In genomic region chr3:48465237-48465530, GRCh38 we compare ENCODE assay signal across 8 cellular contexts. TPM values are rescaled to one million over a fixed set of nuclear protein-coding genes. Genes with fewer than 3 reads are reported as not detected.
A peak's percentile ranks its signal among the peaks of the same experiment; 100 is the strongest.
DNase-seq lines count a peak whose midpoint lies in the region; ATAC-seq and TF ChIP-seq lines count a peak whose summit lies in the region.

No MANE protein-coding gene starts in this region.

- peak overlapping the region; percentile 44 for H2BK120ac ChIP-seq in neuronal stem cell (ENCODE audit: low read depth, low read length)

- no peaks in the 10 kb centered on the region for H4K20me1 ChIP-seq in OCI-LY3 (ENCODE audit: insufficient read depth, low read length)

- peak overlapping the region; percentile 78 for H3K18ac ChIP-seq in neuronal stem cell (ENCODE audit: low read length)

- H3K23ac ChIP-seq in neuronal stem cell (ENCODE audit: low read depth, low read length, poor library complexity), result no peak overlapping the region

- H3K36me3 ChIP-seq in OCI-LY3 (replicated peaks; ENCODE audit: low read depth, low read length) (peaks cover 53% of the 10 kb centered on the region), neuronal stem cell (replicated peaks in 1 of 2; ENCODE audit: control insufficient read depth in 2 of 2, insufficient read depth in 2 of 2, low read length in 2 of 2) (peaks cover 42 to 61% of the 10 kb centered on the region in 2 donors)
- peaks cover 45% of the 10 kb centered on the region for H3K36me3 ChIP-seq in effector memory CD4-positive, alpha-beta T cell (ENCODE audit: control insufficient read depth, insufficient read depth, low read length)

- no peak overlapping the region for H3K14ac ChIP-seq in neuronal stem cell (ENCODE audit: low read length)

- ATAC-seq in GM19463 (IDR thresholded peaks at IDR 0.05; ENCODE audit: unreplicated experiment), result no peak

- H2BK12ac ChIP-seq in neuronal stem cell (ENCODE audit: low read length), result no peak overlapping the region

- H3K9ac ChIP-seq in OCI-LY3 (ENCODE audit: low read length), result peak overlapping the region; percentile 90; the same call in 1 of the 2 replicates
- H3K9ac ChIP-seq in neuronal stem cell (ENCODE audit: low read depth, low read length, poor library complexity), result peak overlapping the region; percentile 85

- H3K27me3 ChIP-seq in OCI-LY3 (ENCODE audit: low read depth, low read length) (no peaks in the 10 kb centered on the region), neuronal stem cell (ENCODE audit: control insufficient read depth in 3 of 3, insufficient read depth in 3 of 3, low read depth in 1 of 3, low read length in 3 of 3) (no peaks in the 10 kb centered on the region)
- H3K27me3 ChIP-seq in effector memory CD4-positive, alpha-beta T cell (replicated peaks; ENCODE audit: control insufficient read depth, insufficient read depth, low read length, poor library complexity, severe bottlenecking), result no peaks in the 10 kb centered on the region

- H2AFZ ChIP-seq in OCI-LY3 (ENCODE audit: low read depth, low read length), result no peak overlapping the region
- peak overlapping the region; percentile 70 for H2AFZ ChIP-seq in neuronal stem cell (ENCODE audit: low read length)

- H3K4ac ChIP-seq in neuronal stem cell (ENCODE audit: low read length), result peak overlapping the region; percentile 96

- H4K91ac ChIP-seq in neuronal stem cell (ENCODE audit: low read depth, low read length, poor library complexity), result no peak overlapping the region

- no peak for DNase-seq in effector memory CD4-positive, alpha-beta T cell
- no peak for DNase-seq in neuronal stem cell (ENCODE audit: low spot score)
- no peak for DNase-seq in NCI-H2171 (lab: John Stamatoyannopoulos, UW)
- no peak for DNase-seq in NCI-H82 treated with DMSO at 0.1 percent for 48 hours (lab: John Stamatoyannopoulos, UW; ENCODE audit: unreplicated experiment)
- DNase-seq in activated gamma-delta T cell (lab: John Stamatoyannopoulos, UW), result no peak

- no CpG with 5 or more reads among the region's 7 CpGs for WGBS in neuronal stem cell (ENCODE audit: extremely low coverage in 2 of 2, insufficient read length in 2 of 2, insufficient replicate concordance in 1 of 2), 2 donors

- no peak overlapping the region for H3K4me3 ChIP-seq in OCI-LY3 (ENCODE audit: low read length)
- no peak overlapping the region for H3K4me3 ChIP-seq in effector memory CD4-positive, alpha-beta T cell (ENCODE audit: insufficient read depth, low read depth, low read length, poor library complexity, severe bottlenecking)
- no peak overlapping the region for H3K4me3 ChIP-seq in neuronal stem cell (ENCODE audit: low read length in 2 of 2)

- H3K79me1 ChIP-seq in neuronal stem cell (ENCODE audit: low read depth, low read length), result peaks cover 10% of the 10 kb centered on the region

- no peaks in the 10 kb centered on the region for H3K9me3 ChIP-seq in OCI-LY3 (ENCODE audit: insufficient read depth, low read length)
- no peaks in the 10 kb centered on the region for H3K9me3 ChIP-seq in effector memory CD4-positive, alpha-beta T cell (ENCODE audit: control insufficient read depth, low read length)
- H3K9me3 ChIP-seq in neuronal stem cell (replicated peaks in 1 of 2; ENCODE audit: control insufficient read depth in 2 of 2, insufficient read depth in 1 of 2, low read depth in 1 of 2, low read length in 2 of 2), result no peaks in the 10 kb centered on the region

- peak overlapping the region; percentile 98 for H2BK15ac ChIP-seq in neuronal stem cell (ENCODE audit: low read length)

- TF ChIP-seq CTCF in C4-2B (conservative IDR thresholded peaks at IDR 0.05), result no peak
- TF ChIP-seq CTCF in OCI-LY3 (IDR thresholded peaks at IDR 0.05; ENCODE audit: low read depth, low read length), result no peak

- no peak overlapping the region for H4K8ac ChIP-seq in neuronal stem cell (ENCODE audit: low read depth, low read length)

- H3K4me1 ChIP-seq in OCI-LY3 (ENCODE audit: low read length) (peaks cover 18% of the 10 kb centered on the region), neuronal stem cell (ENCODE audit: control insufficient read depth in 2 of 2, insufficient read depth in 1 of 2, low read depth in 1 of 2, low read length in 2 of 2) (peaks cover 20 to 21% of the 10 kb centered on the region in 2 donors)
- peaks cover 47% of the 10 kb centered on the region for H3K4me1 ChIP-seq in effector memory CD4-positive, alpha-beta T cell (ENCODE audit: control insufficient read depth, insufficient read depth, low read length, poor library complexity, severe bottlenecking)

- peaks cover 41% of the 10 kb centered on the region for H3K79me2 ChIP-seq in OCI-LY3 (ENCODE audit: low read length)

- H2AK5ac ChIP-seq in neuronal stem cell (ENCODE audit: low read depth, low read length), result peak overlapping the region; percentile 95

- H3K4me2 ChIP-seq in OCI-LY3 (ENCODE audit: low read length), result peak overlapping the region; percentile 97; the same call in 1 of the 2 replicates
- H3K4me2 ChIP-seq in neuronal stem cell (ENCODE audit: insufficient read depth, low read length, poor library complexity, severe bottlenecking), result no peak overlapping the region

- H3K27ac ChIP-seq in C4-2B (peak overlapping the region; percentile 99), OCI-LY3 (ENCODE audit: low read length) (peak overlapping the region; percentile 75), neuronal stem cell (replicated peaks; ENCODE audit: low read length) (peak overlapping the region; percentile 83)
- H3K27ac ChIP-seq in effector memory CD4-positive, alpha-beta T cell (ENCODE audit: insufficient read depth, low read length, poor library complexity, severe bottlenecking), result peak overlapping the region; percentile 93

- peak overlapping the region; percentile 95 for H2BK5ac ChIP-seq in neuronal stem cell (ENCODE audit: low read length)

RNA-seq across cellular contexts. Expression of gene ATRIP, which starts 18.6 kb away (rescaled TPM):
- polyA plus RNA-seq in neuronal stem cell (2013, experiment 1 of 2), result 12.1 TPM
- polyA plus RNA-seq in neuronal stem cell (2013, experiment 2 of 2), result 12.0 TPM

RNA-seq across cellular contexts. Expression of gene TMA7, which starts 25.1 kb away (rescaled TPM):
- polyA plus RNA-seq in neuronal stem cell (2013, experiment 1 of 2), result 841 TPM
- 834 TPM for polyA plus RNA-seq in neuronal stem cell (2013, experiment 2 of 2)

RNA-seq across cellular contexts. Expression of gene CCDC51, which starts 25.3 kb away (rescaled TPM):
- 11.8 TPM for polyA plus RNA-seq in neuronal stem cell (2013, experiment 1 of 2)
- 12.2 TPM for polyA plus RNA-seq in neuronal stem cell (2013, experiment 2 of 2)

RNA-seq across cellular contexts. Expression of gene PLXNB1, which starts 35.3 kb away (rescaled TPM):
- 99.5 TPM for polyA plus RNA-seq in neuronal stem cell (2013, experiment 1 of 2)
- polyA plus RNA-seq in neuronal stem cell (2013, experiment 2 of 2), result 94.2 TPM

RNA-seq across cellular contexts. Expression of gene SHISA5, which starts 38.8 kb away (rescaled TPM):
- polyA plus RNA-seq in neuronal stem cell (2013, experiment 1 of 2), result 179 TPM
- 192 TPM for polyA plus RNA-seq in neuronal stem cell (2013, experiment 2 of 2)
